ENCODE assay signal across 18 cellular contexts in genomic region chr12:5746917-5747316, GRCh38.
"Had no signal": no experiment of that assay in that cellular context is flagged by ENCODE, and none has a peak within 500 bp of the region (broad histone marks: within the 10 kb centered on the region; RNA-seq: fewer than 3 reads in every experiment).

No MANE protein-coding gene starts in this region.

- H3K4me3 Mint-ChIP-seq: natural killer cell treated with Interleukin-12 subunit alpha and Interleukin-12 subunit beta and Interleukin-15 and Interleukin-18, amount 100 ng/mL, for 72 hours; stimulated activated memory B cell treated with anti-CD40 and anti-IgM and Interleukin-4, amounts not matched to agents 10 μg/mL and 1 μg/mL and 100 μg/mL, for 72 hours; stimulated activated naive CD8-positive, alpha-beta T cell treated with anti-CD3 and anti-CD28 coated beads, Interleukin-15, Interleukin-2, amounts not matched to agents 100 ng/mL and 50 ng/mL, for 24 hours had no signal

- DNase-seq: cortex of kidney; effector CD4-positive, alpha-beta T cell; head of caudate nucleus; left ventricle myocardium superior; lower lobe of right lung; nucleus accumbens; stimulated activated CD4-positive, alpha-beta T cell treated with anti-CD3 and anti-CD28 coated beads, Interleukin-12 subunit alpha, Interleukin-12 subunit beta, amount 100 ng/mL, for 4 hours; stimulated activated CD4-positive, alpha-beta T cell treated with anti-CD3 and anti-CD28 coated beads, Interleukin-1b, Interleukin-23, amount 100 ng/mL, for 48 hours; stimulated activated CD4-positive, alpha-beta T cell treated with anti-CD3 and anti-CD28 coated beads, Interleukin-4, amount 100 ng/mL, for 4 hours; transverse colon; upper lobe of right lung; uterus had no signal

- H3K4me1 Mint-ChIP-seq: stimulated activated memory B cell treated with anti-CD40 and anti-IgM and Interleukin-4, amounts not matched to agents 10 μg/mL and 1 μg/mL and 100 μg/mL, for 72 hours had no signal

- FAIRE-seq: frontal cortex, keratinocyte had no signal

- H3K27me3 Mint-ChIP-seq: stimulated activated memory B cell treated with anti-CD40 and anti-IgM and Interleukin-4, amounts not matched to agents 10 μg/mL and 1 μg/mL and 100 μg/mL, for 72 hours; stimulated activated naive CD8-positive, alpha-beta T cell treated with anti-CD3 and anti-CD28 coated beads, Interleukin-15, Interleukin-2, amounts not matched to agents 100 ng/mL and 50 ng/mL, for 24 hours had no signal

- ATAC-seq: left ventricle myocardium superior; lower lobe of right lung; natural killer cell treated with Interleukin-12 subunit alpha and Interleukin-12 subunit beta and Interleukin-15 and Interleukin-18, amount 100 ng/mL, for 72 hours; sciatic nerve; stimulated activated memory B cell treated with anti-CD40 and anti-IgM and Interleukin-4, amounts not matched to agents 10 μg/mL and 1 μg/mL and 100 μg/mL, for 72 hours; upper lobe of right lung had no signal

- H3K9me3 Mint-ChIP-seq: natural killer cell treated with Interleukin-12 subunit alpha and Interleukin-12 subunit beta and Interleukin-15 and Interleukin-18, amount 100 ng/mL, for 72 hours; stimulated activated memory B cell treated with anti-CD40 and anti-IgM and Interleukin-4, amounts not matched to agents 10 μg/mL and 1 μg/mL and 100 μg/mL, for 72 hours; stimulated activated naive CD8-positive, alpha-beta T cell treated with anti-CD3 and anti-CD28 coated beads, Interleukin-15, Interleukin-2, amounts not matched to agents 100 ng/mL and 50 ng/mL, for 24 hours had no signal

- H3K36me3 Mint-ChIP-seq: natural killer cell treated with Interleukin-12 subunit alpha and Interleukin-12 subunit beta and Interleukin-15 and Interleukin-18, amount 100 ng/mL, for 72 hours; stimulated activated memory B cell treated with anti-CD40 and anti-IgM and Interleukin-4, amounts not matched to agents 10 μg/mL and 1 μg/mL and 100 μg/mL, for 72 hours had no signal

- H3K27ac Mint-ChIP-seq: natural killer cell treated with Interleukin-12 subunit alpha and Interleukin-12 subunit beta and Interleukin-15 and Interleukin-18, amount 100 ng/mL, for 72 hours; stimulated activated memory B cell treated with anti-CD40 and anti-IgM and Interleukin-4, amounts not matched to agents 10 μg/mL and 1 μg/mL and 100 μg/mL, for 72 hours; stimulated activated naive CD8-positive, alpha-beta T cell treated with anti-CD3 and anti-CD28 coated beads, Interleukin-15, Interleukin-2, amounts not matched to agents 100 ng/mL and 50 ng/mL, for 24 hours had no signal
